In genomic region chr2:233349005-233349998, GRCh38 we compare ENCODE assay signal across 1 cellular context.
TF ChIP-seq lines count a peak whose summit lies in the region.

No MANE protein-coding gene starts in this region.

TF ChIP-seq in HepG2, 621 proteins besides CTCF, POLR2A, EP300 and RAD21 (continued from another document and continues in another):
- TF ChIP-seq KIAA2018 (CRISPR knock-in tag; IDR thresholded peaks at IDR 0.05; ENCODE audit: borderline replicate concordance) (no peak), SP140L (CRISPR knock-in tag; IDR thresholded peaks at IDR 0.05; ENCODE audit: borderline replicate concordance) (no peak), GTF2F1 (IDR thresholded peaks at IDR 0.05; ENCODE audit: low read length) (no peak), HMGA1 (CRISPR knock-in tag; conservative IDR thresholded peaks at IDR 0.05) (no peak), ZFY (CRISPR knock-in tag; IDR thresholded peaks at IDR 0.05) (peak; percentile 48; the same call in 1 of the 2 replicates), CENPT (CRISPR knock-in tag; IDR thresholded peaks at IDR 0.05; ENCODE audit: low read depth) (no peak), ZBTB26 (CRISPR knock-in tag; IDR thresholded peaks at IDR 0.05; ENCODE audit: borderline replicate concordance) (no peak), RFX1 (IDR thresholded peaks at IDR 0.05) (no peak), RAD51 (IDR thresholded peaks at IDR 0.05; ENCODE audit: borderline replicate concordance) (no peak), NFIB (CRISPR knock-in tag; IDR thresholded peaks at IDR 0.05; ENCODE audit: borderline replicate concordance) (no peak), TOPORS (CRISPR knock-in tag; IDR thresholded peaks at IDR 0.05) (no peak), ZNF512B (CRISPR knock-in tag; IDR thresholded peaks at IDR 0.05; ENCODE audit: borderline replicate concordance) (no peak), ZNF784 (CRISPR knock-in tag; IDR thresholded peaks at IDR 0.05; ENCODE audit: borderline replicate concordance) (no peak), TRIM24 (CRISPR knock-in tag; IDR thresholded peaks at IDR 0.05) (no peak), PRPF4 (IDR thresholded peaks at IDR 0.05; ENCODE audit: low read depth, low read length, poor library complexity, severe bottlenecking) (no peak), CHCHD3 (CRISPR knock-in tag; IDR thresholded peaks at IDR 0.05) (no peak), ZBTB37 (CRISPR knock-in tag; IDR thresholded peaks at IDR 0.05) (no peak), DR1 (CRISPR knock-in tag; IDR thresholded peaks at IDR 0.05) (no peak), MTERF4 (CRISPR knock-in tag; IDR thresholded peaks at IDR 0.05) (no peak), ZNF891 (CRISPR knock-in tag; IDR thresholded peaks at IDR 0.05) (peak; percentile 75), ZNF574 (CRISPR knock-in tag; IDR thresholded peaks at IDR 0.05) (no peak), KAT2B (IDR thresholded peaks at IDR 0.05; ENCODE audit: borderline replicate concordance, low read depth, low read length) (no peak), ZMYM4 (CRISPR knock-in tag; IDR thresholded peaks at IDR 0.05) (peak; percentile 62), RNF219 (CRISPR knock-in tag; IDR thresholded peaks at IDR 0.05) (no peak), ZNF761 (CRISPR knock-in tag; conservative IDR thresholded peaks at IDR 0.05) (no peak), U2AF1 (optimal IDR thresholded peaks at IDR 0.05; ENCODE audit: low read depth, low read length) (no peak), ZMYM2 (CRISPR knock-in tag; IDR thresholded peaks at IDR 0.05) (peak; percentile 64; the same call in 1 of the 2 replicates), PAF1 (CRISPR knock-in tag; IDR thresholded peaks at IDR 0.05) (no peak), KLF12 (CRISPR knock-in tag; IDR thresholded peaks at IDR 0.05; ENCODE audit: borderline replicate concordance) (no peak), ZBTB10 (CRISPR knock-in tag; IDR thresholded peaks at IDR 0.05; ENCODE audit: borderline replicate concordance) (no peak), SETDB1 (CRISPR knock-in tag; IDR thresholded peaks at IDR 0.05; ENCODE audit: borderline replicate concordance) (no peak), POLR2AphosphoS5 (IDR thresholded peaks at IDR 0.05; ENCODE audit: low read depth, low read length) (no peak), ATM (IDR thresholded peaks at IDR 0.05; ENCODE audit: borderline replicate concordance) (no peak), ZNF552 (CRISPR knock-in tag; IDR thresholded peaks at IDR 0.05; ENCODE audit: borderline replicate concordance) (no peak), TBP (CRISPR knock-in tag; IDR thresholded peaks at IDR 0.05) (no peak), ZNF570 (CRISPR knock-in tag; IDR thresholded peaks at IDR 0.05; ENCODE audit: borderline replicate concordance) (no peak; the same call in 1 of the 2 replicates)
